In genomic region chr12:11958216-11959091, GRCh38 we compare ENCODE assay signal across 8 cellular contexts.
DNase-seq lines count a peak whose midpoint lies in the region; ATAC-seq, FAIRE-seq and TF ChIP-seq lines count a peak whose summit lies in the region.

No MANE protein-coding gene starts in this region.

- H3K27ac ChIP-seq in effector memory CD4-positive, alpha-beta T cell (ENCODE audit: insufficient read depth, low read length, poor library complexity, severe bottlenecking) = no peak overlapping the region

- H3K36me3 ChIP-seq in H7 (replicated peaks; ENCODE audit: control insufficient read depth, insufficient read depth, low read length) = no peaks in the 10 kb centered on the region
- no peaks in the 10 kb centered on the region for H3K36me3 ChIP-seq in effector memory CD4-positive, alpha-beta T cell (ENCODE audit: control insufficient read depth, insufficient read depth, low read length)

- no peak for ATAC-seq in HG03439 (IDR thresholded peaks at IDR 0.05; ENCODE audit: unreplicated experiment)

- FAIRE-seq in urothelium cell line (lab: Jason Lieb, UNC) = peak; percentile 78

- DNase-seq in AG04449 (ENCODE audit: low read depth, low spot score) = peak; percentile 78
- peak; percentile 31 for DNase-seq in H7
- peak; percentile 53 to 71 for DNase-seq in activated CD4-positive, alpha-beta T cell treated with anti-CD3 and anti-CD28 coated beads, Interleukin-2, amount 50 U/mL, for 48 hours
- peak; percentile 92 to 95 for DNase-seq in foreskin fibroblast
- peak; percentile 87 for DNase-seq in urothelium cell line (ENCODE audit: low spot score)
- no peak for DNase-seq in effector memory CD4-positive, alpha-beta T cell
- DNase-seq in HEK293T (ENCODE audit: extremely low spot score) = no peak

- peaks cover 3% of the 10 kb centered on the region for H3K4me1 ChIP-seq in effector memory CD4-positive, alpha-beta T cell (ENCODE audit: control insufficient read depth, insufficient read depth, low read length, poor library complexity, severe bottlenecking)

- no peaks in the 10 kb centered on the region for H3K9me3 ChIP-seq in effector memory CD4-positive, alpha-beta T cell (ENCODE audit: control insufficient read depth, low read length)

- CTCF ChIA-PET in AG04449 (lab: Yijun Ruan, JAX) (interaction anchor here (0.8 to 1.2 kb wide), 7 partner anchors 10 to 360 kb away, joined by 3 to 4 read pairs (median 3); no protein-coding TSS in a partner anchor), HEK293T (lab: Yijun Ruan, JAX) (no interaction called here)

- POLR2A ChIA-PET in AG04449 (lab: Yijun Ruan, JAX) (interaction anchor here (1.0 to 1.1 kb wide), 2 partner anchors 16 to 136 kb away, joined by 4 to 6 read pairs; no protein-coding TSS in a partner anchor), HEK293T (lab: Yijun Ruan, JAX) (no interaction called here)

- H3K27me3 ChIP-seq in H7 (ENCODE audit: control insufficient read depth, insufficient read depth, low read length) = no peaks in the 10 kb centered on the region
- H3K27me3 ChIP-seq in effector memory CD4-positive, alpha-beta T cell (replicated peaks; ENCODE audit: control insufficient read depth, insufficient read depth, low read length, poor library complexity, severe bottlenecking) = no peaks in the 10 kb centered on the region

- TF ChIP-seq CTCF in AG04449 (IDR thresholded peaks at IDR 0.05; ENCODE audit: insufficient read depth, low read length, missing control alignments) = no peak
- TF ChIP-seq CTCF in foreskin fibroblast (IDR thresholded peaks at IDR 0.05; ENCODE audit: low read depth, low read length) = peak; percentile 14

- no peak overlapping the region for H3K4me3 ChIP-seq in AG04449 (ENCODE audit: low read depth, low read length)
- H3K4me3 ChIP-seq in H7 (ENCODE audit: insufficient read depth, low read depth, low read length) = no peak overlapping the region
- no peak overlapping the region for H3K4me3 ChIP-seq in foreskin fibroblast (ENCODE audit: low read depth in 1 of 2, low read length in 2 of 2)
- no peak overlapping the region for H3K4me3 ChIP-seq in effector memory CD4-positive, alpha-beta T cell (ENCODE audit: insufficient read depth, low read depth, low read length, poor library complexity, severe bottlenecking)

TF ChIP-seq in HEK293T, 16 proteins besides CTCF, POLR2A, EP300 and RAD21:
- TF ChIP-seq ARNT (IDR thresholded peaks at IDR 0.05) = no peak
- TF ChIP-seq NFRKB (IDR thresholded peaks at IDR 0.05) = no peak
- TF ChIP-seq FOXK2 (IDR thresholded peaks at IDR 0.05) = no peak
- no peak for TF ChIP-seq FOXM1 (IDR thresholded peaks at IDR 0.05; ENCODE audit: borderline replicate concordance)
- TF ChIP-seq FOXA1 (IDR thresholded peaks at IDR 0.05) = no peak
- no peak for TF ChIP-seq CTBP1 (IDR thresholded peaks at IDR 0.05; ENCODE audit: borderline replicate concordance)
- no peak for TF ChIP-seq PKNOX1 (IDR thresholded peaks at IDR 0.05)
- TF ChIP-seq ELF4 (IDR thresholded peaks at IDR 0.05) = no peak
- no peak for TF ChIP-seq L3MBTL2 (conservative IDR thresholded peaks at IDR 0.05)
- TF ChIP-seq SUZ12 (IDR thresholded peaks at IDR 0.05) = no peak
- no peak for TF ChIP-seq SP1 (IDR thresholded peaks at IDR 0.05)
- no peak for TF ChIP-seq ZNF384 (IDR thresholded peaks at IDR 0.05)
- TF ChIP-seq BHLHE40 (IDR thresholded peaks at IDR 0.05; ENCODE audit: borderline replicate concordance) = no peak
- TF ChIP-seq LEF1 (IDR thresholded peaks at IDR 0.05; ENCODE audit: borderline replicate concordance) = no peak
- no peak for TF ChIP-seq HDGF (IDR thresholded peaks at IDR 0.05; ENCODE audit: borderline replicate concordance)
- no peak for TF ChIP-seq TARDBP (IDR thresholded peaks at IDR 0.05)

Comparison
In these comparisons a context has a peak if more than half of its experiments do, and no peak if none do; other contexts are left out.
1. DNase-seq: peak in AG04449 (single experiment), H7 (single experiment), activated CD4-positive, alpha-beta T cell treated with anti-CD3 and anti-CD28 coated beads, Interleukin-2, amount 50 U/mL, for 48 hours (2 of 2), foreskin fibroblast (2 of 2) and urothelium cell line (single experiment); none in effector memory CD4-positive, alpha-beta T cell (0 of 3) and HEK293T (single experiment).